Comparison of ENCODE assay signal across 13 cellular contexts in genomic region chr4:8319731-8320385, GRCh38. TPM values are rescaled to one million over a fixed set of nuclear protein-coding genes. Genes with fewer than 3 reads are reported as not detected.
A peak's percentile ranks its signal among the peaks of the same experiment; 100 is the strongest.
DNase-seq lines count a peak whose midpoint lies in the region; ATAC-seq and TF ChIP-seq lines count a peak whose summit lies in the region.
"Had no signal": no experiment of that assay in that cellular context is flagged by ENCODE, and none has a peak within 500 bp of the region (broad histone marks: within the 10 kb centered on the region; RNA-seq: fewer than 3 reads in every experiment).

No MANE protein-coding gene starts in this region.

- H3K4me1 ChIP-seq in BLaER1: peaks cover 59% of the 10 kb centered on the region
- H3K4me1 ChIP-seq in fibroblast of lung (ENCODE audit: control insufficient read depth, extremely low read depth, insufficient read depth, low read length): peaks cover 22% of the 10 kb centered on the region
- H3K4me1 ChIP-seq in neuronal stem cell (ENCODE audit: control insufficient read depth in 2 of 2, insufficient read depth in 1 of 2, low read depth in 1 of 2, low read length in 2 of 2): peaks cover 19 to 20% of the 10 kb centered on the region in 2 donors

- ATAC-seq in GM19455 (IDR thresholded peaks at IDR 0.05; ENCODE audit: unreplicated experiment) (no peak), GM21825 (IDR thresholded peaks at IDR 0.05; ENCODE audit: unreplicated experiment) (no peak)
- ATAC-seq: CD8-positive, alpha-beta T cell had no signal

- DNase-seq in NCI-H2196 treated with DMSO at 0.1 percent for 48 hours (lab: John Stamatoyannopoulos, UW; ENCODE audit: unreplicated experiment) (peak; percentile 46), fibroblast of lung (ENCODE audit: low read depth in 2 of 2) (peak; percentile 20 to 56), neuronal stem cell (ENCODE audit: low spot score) (no peak), A172 (ENCODE audit: low spot score) (no peak), amygdala (lab: John Stamatoyannopoulos, UW) (no peak)
- DNase-seq: anterior cingulate cortex, HFFc6 had no signal

- no peak overlapping the region for H2BK15ac ChIP-seq in neuronal stem cell (ENCODE audit: low read length)

- H4K20me1 ChIP-seq in BLaER1 (no peaks in the 10 kb centered on the region), fibroblast of lung (ENCODE audit: control insufficient read depth, extremely low read depth, insufficient read depth, low read length) (no peaks in the 10 kb centered on the region)

- WGBS in neuronal stem cell (ENCODE audit: extremely low coverage in 2 of 2, insufficient read length in 2 of 2, insufficient replicate concordance in 1 of 2), 2 donors: no CpG with 5 or more reads among the region's 13 CpGs

- no peak overlapping the region for H3K4ac ChIP-seq in neuronal stem cell (ENCODE audit: low read length)

- H3K14ac ChIP-seq in neuronal stem cell (ENCODE audit: low read length): no peak overlapping the region

- H2AFZ ChIP-seq in fibroblast of lung (ENCODE audit: low read length): no peak overlapping the region
- H2AFZ ChIP-seq in neuronal stem cell (ENCODE audit: low read length): no peak overlapping the region

- H3K23ac ChIP-seq in neuronal stem cell (ENCODE audit: low read depth, low read length, poor library complexity): no peak overlapping the region

- peak overlapping the region; percentile 15 for H2AK5ac ChIP-seq in neuronal stem cell (ENCODE audit: low read depth, low read length)

- no peak for TF ChIP-seq CTCF in fibroblast of lung (conservative IDR thresholded peaks at IDR 0.05 in 1 of 2, IDR thresholded peaks at IDR 0.05 in 1 of 2; ENCODE audit: low read depth in 1 of 2, low read length in 2 of 2)

- H3K18ac ChIP-seq in neuronal stem cell (ENCODE audit: low read length): no peak overlapping the region

- no peak overlapping the region for H2BK5ac ChIP-seq in neuronal stem cell (ENCODE audit: low read length)

- no peaks in the 10 kb centered on the region for H3K36me3 ChIP-seq in BLaER1
- no peaks in the 10 kb centered on the region for H3K36me3 ChIP-seq in fibroblast of lung (ENCODE audit: control insufficient read depth, insufficient read depth, low read length)
- no peaks in the 10 kb centered on the region for H3K36me3 ChIP-seq in neuronal stem cell (replicated peaks in 1 of 2; ENCODE audit: control insufficient read depth in 2 of 2, insufficient read depth in 2 of 2, low read length in 2 of 2)

- H3K4me2 ChIP-seq in BLaER1 (peak overlapping the region; percentile 88), fibroblast of lung (ENCODE audit: extremely low read depth, insufficient read depth, low read length) (no peak overlapping the region), neuronal stem cell (ENCODE audit: insufficient read depth, low read length, poor library complexity, severe bottlenecking) (no peak overlapping the region)

- no peaks in the 10 kb centered on the region for H3K79me2 ChIP-seq in fibroblast of lung (ENCODE audit: control insufficient read depth, insufficient read depth, low read length)

- no peaks in the 10 kb centered on the region for H3K79me1 ChIP-seq in neuronal stem cell (ENCODE audit: low read depth, low read length)

- no peak overlapping the region for H2BK120ac ChIP-seq in neuronal stem cell (ENCODE audit: low read depth, low read length)

- no peak overlapping the region for H4K91ac ChIP-seq in neuronal stem cell (ENCODE audit: low read depth, low read length, poor library complexity)

- H3K9me3 ChIP-seq in BLaER1: no peaks in the 10 kb centered on the region; the same call in 1 of the 2 replicates
- H3K9me3 ChIP-seq in fibroblast of lung (ENCODE audit: control insufficient read depth, insufficient read depth, low read depth, low read length): no peaks in the 10 kb centered on the region
- peaks cover 0 to 9% of the 10 kb centered on the region in 2 donors for H3K9me3 ChIP-seq in neuronal stem cell (replicated peaks in 1 of 2; ENCODE audit: control insufficient read depth in 2 of 2, insufficient read depth in 1 of 2, low read depth in 1 of 2, low read length in 2 of 2)

- peak overlapping the region; percentile 27 for H2BK12ac ChIP-seq in neuronal stem cell (ENCODE audit: low read length)

- H3K27ac ChIP-seq in BLaER1: no peak overlapping the region
- no peak overlapping the region for H3K27ac ChIP-seq in fibroblast of lung (ENCODE audit: insufficient read depth, low read length)
- H3K27ac ChIP-seq in neuronal stem cell (replicated peaks; ENCODE audit: low read length): no peak overlapping the region

- H3K27me3 ChIP-seq in BLaER1 (no peaks in the 10 kb centered on the region), fibroblast of lung (ENCODE audit: control insufficient read depth, insufficient read depth, low read length) (no peaks in the 10 kb centered on the region), neuronal stem cell (ENCODE audit: control insufficient read depth in 3 of 3, insufficient read depth in 3 of 3, low read depth in 1 of 3, low read length in 3 of 3) (no peaks in the 10 kb centered on the region)

- no peak overlapping the region for H3K9ac ChIP-seq in BLaER1
- no peak overlapping the region for H3K9ac ChIP-seq in fibroblast of lung (ENCODE audit: insufficient read depth, low read length)
- no peak overlapping the region for H3K9ac ChIP-seq in neuronal stem cell (ENCODE audit: low read depth, low read length, poor library complexity)

- H3K4me3 ChIP-seq in BLaER1 (no peak overlapping the region), fibroblast of lung (replicated peaks in 1 of 4; ENCODE audit: control extremely low read depth in 1 of 4, insufficient read depth in 1 of 4, low read depth in 3 of 4, low read length in 4 of 4) (no peak overlapping the region), neuronal stem cell (ENCODE audit: low read length in 2 of 2) (no peak overlapping the region)

- H4K8ac ChIP-seq in neuronal stem cell (ENCODE audit: low read depth, low read length): no peak overlapping the region

RNA-seq across cellular contexts. Expression of gene HTRA3, which starts 50.3 kb away (rescaled TPM):
- total RNA-seq in fibroblast of lung: 2.6 and 2.8 TPM in 2 replicates
- 1.0 and 3.5 TPM in 2 replicates for polyA plus RNA-seq in fibroblast of lung
- polyA plus RNA-seq in fibroblast of lung (2012): 1.3 and 4.3 TPM in 2 replicates
- 0.63 and 2.9 TPM in 2 replicates for polyA minus RNA-seq in fibroblast of lung (ENCODE audit: low replicate concordance)
- polyA plus RNA-seq in neuronal stem cell (2013, experiment 1 of 2): 2.9 TPM
- 2.8 TPM for polyA plus RNA-seq in neuronal stem cell (2013, experiment 2 of 2)
- not detected in 2 replicates for total RNA-seq in A172 (2014; rRNA removed; shearing (Covaris generic))
- total RNA-seq: activated CD8-positive, alpha-beta memory T cell treated with anti-CD3 and anti-CD28 coated beads for 36 hours; CD8-positive, alpha-beta T cell; T-helper 1 cell treated with Interleukin-12 subunit alpha and Interleukin-12 subunit beta and Interleukin-4 antibody, amounts not matched to agents 30 ng/mL and 1 ng/mL, for 36 hours had no signal

Comparison
In these comparisons a context has a peak if more than half of its experiments do, and no peak if none do; other contexts are left out.
1. DNase-seq: peak in NCI-H2196 treated with DMSO at 0.1 percent for 48 hours (single experiment) and fibroblast of lung (2 of 2); none in neuronal stem cell (single experiment), A172 (single experiment) and amygdala (0 of 56).